Comparison of ENCODE assay signal across 8 cellular contexts in the genomic region with DNA sequence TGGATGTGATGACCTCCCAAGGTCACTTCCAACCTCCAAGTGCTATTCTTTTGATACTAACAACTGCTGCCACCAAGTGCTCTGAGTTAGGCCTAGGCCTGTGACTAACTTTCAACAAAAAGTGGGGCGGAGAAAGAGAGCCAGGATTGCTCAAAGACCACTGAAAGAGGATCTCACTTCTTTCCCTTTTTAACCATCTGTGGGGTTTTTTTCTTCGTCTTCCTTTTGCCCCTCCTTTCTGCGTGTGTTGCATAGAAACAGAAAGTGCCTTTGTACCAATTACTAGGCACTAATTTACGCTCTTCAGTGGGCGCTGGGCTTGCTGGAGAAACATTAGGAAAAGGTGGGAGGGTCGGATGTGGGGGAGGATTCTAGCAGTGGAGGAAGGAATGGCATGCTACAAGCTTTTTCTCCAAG. TPM values are rescaled to one million over a fixed set of nuclear protein-coding genes. Genes with fewer than 3 reads are reported as not detected.
DNase-seq lines count a peak whose midpoint lies in the region; ATAC-seq, FAIRE-seq and TF ChIP-seq lines count a peak whose summit lies in the region.

No MANE protein-coding gene starts in this region.

- H3K27me3 Mint-ChIP-seq in osteocyte (ENCODE audit: unreplicated experiment): no peaks in the 10 kb centered on the region

- peak; percentile 78 for ATAC-seq in HG02884 (IDR thresholded peaks at IDR 0.05; ENCODE audit: unreplicated experiment)

- no peaks in the 10 kb centered on the region for H3K9me3 Mint-ChIP-seq in osteocyte (ENCODE audit: unreplicated experiment)

- peak; percentile 35 for DNase-seq in activated naive CD4-positive, alpha-beta T cell treated with Interleukin-2 at 50 U/mL for 16 hours
- DNase-seq in activated naive CD4-positive, alpha-beta T cell (lab: John Stamatoyannopoulos, UW): no peak
- DNase-seq in RPMI7951 (ENCODE audit: low read depth) (peak; percentile 75), osteocyte (ENCODE audit: extremely low spot score, unreplicated experiment) (no peak), SW480 (ENCODE audit: low spot score) (no peak), activated gamma-delta T cell treated with Interleukin-2 at 50 U/mL for 16 hours (no peak)

- H3K4me3 Mint-ChIP-seq in osteocyte (ENCODE audit: unreplicated experiment): peak overlapping the region; percentile 64

- peaks cover 13% of the 10 kb centered on the region for H3K36me3 Mint-ChIP-seq in osteocyte (ENCODE audit: unreplicated experiment)

- peak; percentile 69 for FAIRE-seq in endometrium (lab: Jason Lieb, UNC)

- H3K4me1 Mint-ChIP-seq in osteocyte (ENCODE audit: unreplicated experiment): peaks cover 83% of the 10 kb centered on the region

- TF ChIP-seq CTCF in osteocyte (IDR thresholded peaks at IDR 0.05): no peak

- H3K27ac Mint-ChIP-seq in osteocyte (ENCODE audit: unreplicated experiment): peak overlapping the region; percentile 85

RNA-seq across cellular contexts. Expression of a gene that starts 8.0 kb away (rescaled TPM):
- 14.9 and 18.1 TPM in 2 replicates for total RNA-seq in RPMI7951 (2014; rRNA removed; shearing (Covaris generic))
- 83.4 and 85.3 TPM in 2 replicates for total RNA-seq in osteocyte

Comparison
In these comparisons a context has a peak if more than half of its experiments do, and no peak if none do; other contexts are left out.
1. DNase-seq: peak in activated naive CD4-positive, alpha-beta T cell treated with Interleukin-2 at 50 U/mL for 16 hours (single experiment) and RPMI7951 (single experiment); none in activated naive CD4-positive, alpha-beta T cell (0 of 4), osteocyte (single experiment), SW480 (single experiment) and activated gamma-delta T cell treated with Interleukin-2 at 50 U/mL for 16 hours (single experiment).